In genomic region chr5:129459485-129460120, GRCh38 we compare ENCODE assay signal across 9 cellular contexts. TPM values are rescaled to one million over a fixed set of nuclear protein-coding genes. Genes with fewer than 3 reads are reported as not detected.
A peak's percentile ranks its signal among the peaks of the same experiment; 100 is the strongest.
DNase-seq lines count a peak whose midpoint lies in the region; ATAC-seq, FAIRE-seq and TF ChIP-seq lines count a peak whose summit lies in the region.
"Had no signal": no experiment of that assay in that cellular context is flagged by ENCODE, and none has a peak within 500 bp of the region (broad histone marks: within the 10 kb centered on the region; RNA-seq: fewer than 3 reads in every experiment).

No MANE protein-coding gene starts in this region.

- no peaks in the 10 kb centered on the region for H3K9me3 ChIP-seq in ES-I3 (ENCODE audit: control insufficient read depth, insufficient read depth, low read length)

- intact Hi-C loops in left cardiac atrium (cut with DNase I) = no loop called here

- H3K9me3 Mint-ChIP-seq in progenitor cell of endocrine pancreas (ENCODE audit: low read depth) = peaks cover 3% of the 10 kb centered on the region

- H3K4me1 Mint-ChIP-seq in progenitor cell of endocrine pancreas (ENCODE audit: low read depth) = peaks cover 43% of the 10 kb centered on the region

- H3K4me1 ChIP-seq in ES-I3 (ENCODE audit: insufficient read depth, low read length) = peaks cover 15% of the 10 kb centered on the region; the same call in 1 of the 2 replicates

- no peaks in the 10 kb centered on the region for H3K36me3 Mint-ChIP-seq in progenitor cell of endocrine pancreas (ENCODE audit: insufficient read depth)

- no peaks in the 10 kb centered on the region for H3K27me3 Mint-ChIP-seq in progenitor cell of endocrine pancreas

- H3K36me3 ChIP-seq in ES-I3 (ENCODE audit: insufficient read depth, low read length) = no peaks in the 10 kb centered on the region

- peak; percentile 74 to 84 for ATAC-seq in left cardiac atrium
- ATAC-seq in HG03432 (IDR thresholded peaks at IDR 0.05; ENCODE audit: unreplicated experiment) = no peak

- peak overlapping the region; percentile 65 for H3K9ac ChIP-seq in ES-I3 (ENCODE audit: low read depth, low read length)

- peak overlapping the region; percentile 79 for H3K4me3 Mint-ChIP-seq in progenitor cell of endocrine pancreas (ENCODE audit: low read depth)

- peak; percentile 3 for DNase-seq in UCSD-AML1 (lab: John Stamatoyannopoulos, UW; ENCODE audit: unreplicated experiment)
- DNase-seq in left cardiac atrium = peak; percentile 41
- DNase-seq in progenitor cell of endocrine pancreas (ENCODE audit: low spot score, unreplicated experiment) = peak; percentile 46
- no peak for DNase-seq in GM19239 (ENCODE audit: insufficient read length, low spot score)
- no peak for DNase-seq in SKM-1 treated with dmso at 0.1 percent for 144 hours (lab: John Stamatoyannopoulos, UW; ENCODE audit: unreplicated experiment)
- DNase-seq in NCI-H146 (lab: John Stamatoyannopoulos, UW) = no peak
- DNase-seq: NCI-H187 treated with DMSO at 0.1 percent for 48 hours had no signal

- FAIRE-seq in GM19239 (lab: Jason Lieb, UNC) = no peak

- H3K27ac Mint-ChIP-seq in progenitor cell of endocrine pancreas = peak overlapping the region; percentile 91

- TF ChIP-seq CTCF in progenitor cell of endocrine pancreas (IDR thresholded peaks at IDR 0.05; ENCODE audit: unreplicated experiment) = no peak

RNA-seq across cellular contexts. Expression of gene ADAMTS19, which starts 0.5 kb away (rescaled TPM):
- 1 to 10 TPM; 2.4 to 2.9 TPM for total RNA-seq in left cardiac atrium
- total RNA-seq in progenitor cell of endocrine pancreas = 32.6 and 33.7 TPM in 2 replicates

Comparison
In these comparisons a context has a peak if more than half of its experiments do, and no peak if none do; other contexts are left out.
1. DNase-seq: peak in UCSD-AML1 (single experiment), left cardiac atrium (single experiment) and progenitor cell of endocrine pancreas (single experiment); none in GM19239 (single experiment), SKM-1 treated with dmso at 0.1 percent for 144 hours (single experiment) and NCI-H146 (single experiment).